In genomic region chr4:147335183-147335582, GRCh38 we compare ENCODE assay signal across 21 cellular contexts.
A peak's percentile ranks its signal among the peaks of the same experiment; 100 is the strongest.
DNase-seq lines count a peak whose midpoint lies in the region; ATAC-seq, FAIRE-seq and TF ChIP-seq lines count a peak whose summit lies in the region.
"Had no signal": no experiment of that assay in that cellular context is flagged by ENCODE, and none has a peak within 500 bp of the region (broad histone marks: within the 10 kb centered on the region; RNA-seq: fewer than 3 reads in every experiment).

No MANE protein-coding gene starts in this region.

- H3K27ac Mint-ChIP-seq in astrocyte (ENCODE audit: unreplicated experiment) (peak overlapping the region; percentile 59), osteocyte (ENCODE audit: unreplicated experiment) (peak overlapping the region; percentile 75), glutamatergic neuron (ENCODE audit: unreplicated experiment) (no peak overlapping the region)
- H3K27ac Mint-ChIP-seq: CD14-positive monocyte; CD4-positive, alpha-beta memory T cell; GM23338; IgD-negative memory B cell had no signal

- no peaks in the 10 kb centered on the region for H3K79me2 ChIP-seq in astrocyte (ENCODE audit: insufficient read depth, low read length)

- H3K27ac ChIP-seq in SK-N-MC (peak overlapping the region; percentile 11; the same call in 1 of the 2 replicates), astrocyte (ENCODE audit: low read depth, low read length) (no peak overlapping the region)
- H3K27ac ChIP-seq: BLaER1 had no signal

- H4K20me1 ChIP-seq in astrocyte (ENCODE audit: insufficient read depth, low read length) = no peaks in the 10 kb centered on the region
- H4K20me1 ChIP-seq: BLaER1 had no signal

- no peak for FAIRE-seq in astrocyte (lab: Jason Lieb, UNC)
- FAIRE-seq: A204.1, GM12892, GM18507, H54, HepG2 had no signal

- H3K4me3 Mint-ChIP-seq in astrocyte (ENCODE audit: unreplicated experiment) (no peak overlapping the region), osteocyte (ENCODE audit: unreplicated experiment) (no peak overlapping the region), glutamatergic neuron (ENCODE audit: unreplicated experiment) (no peak overlapping the region)
- H3K4me3 Mint-ChIP-seq: CD14-positive monocyte; CD4-positive, alpha-beta memory T cell; GM23338; HFFc6; IgD-negative memory B cell had no signal

- no peaks in the 10 kb centered on the region for H3K9me3 Mint-ChIP-seq in astrocyte (ENCODE audit: unreplicated experiment)
- peaks cover 6% of the 10 kb centered on the region for H3K9me3 Mint-ChIP-seq in osteocyte (ENCODE audit: unreplicated experiment)
- H3K9me3 Mint-ChIP-seq in glutamatergic neuron (ENCODE audit: unreplicated experiment) = no peaks in the 10 kb centered on the region
- H3K9me3 Mint-ChIP-seq: GM23338, HFFc6 had no signal

- no peak overlapping the region for H3K9ac ChIP-seq in SK-N-MC (ENCODE audit: insufficient read length)
- H3K9ac ChIP-seq in astrocyte (ENCODE audit: low read length) = no peak overlapping the region
- H3K9ac ChIP-seq: BLaER1 had no signal

- H3K4me1 Mint-ChIP-seq in astrocyte (ENCODE audit: low read depth, unreplicated experiment) = peaks cover 30% of the 10 kb centered on the region
- peaks cover 42% of the 10 kb centered on the region for H3K4me1 Mint-ChIP-seq in osteocyte (ENCODE audit: unreplicated experiment)
- H3K4me1 Mint-ChIP-seq in glutamatergic neuron (ENCODE audit: low read depth, unreplicated experiment) = no peaks in the 10 kb centered on the region
- H3K4me1 Mint-ChIP-seq: CD14-positive monocyte; CD4-positive, alpha-beta memory T cell; GM23338; IgD-negative memory B cell had no signal

- no peak for ATAC-seq in HG03442 (IDR thresholded peaks at IDR 0.05; ENCODE audit: unreplicated experiment)
- no peak for ATAC-seq in GM21786 (IDR thresholded peaks at IDR 0.05; ENCODE audit: unreplicated experiment)
- ATAC-seq: GM23338, HCT116, HepG2 had no signal

- DNase-seq in SK-N-MC (ENCODE audit: low read depth, low spot score) = peak; percentile 63
- DNase-seq in astrocyte (ENCODE audit: low read depth) = no peak
- no peak for DNase-seq in osteocyte (ENCODE audit: extremely low spot score, unreplicated experiment)
- DNase-seq in glutamatergic neuron = no peak
- DNase-seq: CD4-positive, alpha-beta memory T cell; DMS153; DMS79; GDM1; HFFc6 had no signal

- H3K27me3 ChIP-seq in astrocyte (ENCODE audit: insufficient read depth, low read length) = no peaks in the 10 kb centered on the region
- H3K27me3 ChIP-seq: BLaER1 had no signal

- H3K4me3 ChIP-seq in SK-N-MC (peak overlapping the region; percentile 47), astrocyte (ENCODE audit: insufficient read depth, low read depth, low read length) (no peak overlapping the region)
- H3K4me3 ChIP-seq: BLaER1, GM23338 had no signal

- H3K4me1 ChIP-seq in astrocyte (ENCODE audit: insufficient read depth, low read length) = peaks cover 5% of the 10 kb centered on the region
- H3K4me1 ChIP-seq: BLaER1 had no signal

- TF ChIP-seq CTCF in astrocyte (IDR thresholded peaks at IDR 0.05; ENCODE audit: insufficient read depth, low read depth, low read length) (no peak), osteocyte (IDR thresholded peaks at IDR 0.05) (no peak), glutamatergic neuron (IDR thresholded peaks at IDR 0.05; ENCODE audit: partially characterized antibody, unreplicated experiment) (no peak)

- no peaks in the 10 kb centered on the region for H3K27me3 Mint-ChIP-seq in astrocyte (ENCODE audit: low read depth, unreplicated experiment)
- no peaks in the 10 kb centered on the region for H3K27me3 Mint-ChIP-seq in osteocyte (ENCODE audit: unreplicated experiment)
- no peaks in the 10 kb centered on the region for H3K27me3 Mint-ChIP-seq in glutamatergic neuron (ENCODE audit: unreplicated experiment)
- H3K27me3 Mint-ChIP-seq: CD4-positive, alpha-beta memory T cell; IgD-negative memory B cell had no signal

- H3K9me3 ChIP-seq in SK-N-MC (ENCODE audit: low read depth, low read length) (no peaks in the 10 kb centered on the region), astrocyte (ENCODE audit: insufficient read depth, low read depth, low read length) (no peaks in the 10 kb centered on the region)
- H3K9me3 ChIP-seq: BLaER1 had no signal

- no peak overlapping the region for H3K4me2 ChIP-seq in astrocyte (ENCODE audit: low read length)
- H3K4me2 ChIP-seq: BLaER1, GM23338 had no signal

- H3K36me3 Mint-ChIP-seq in astrocyte (ENCODE audit: low read depth, unreplicated experiment) (no peaks in the 10 kb centered on the region), osteocyte (ENCODE audit: unreplicated experiment) (peaks cover 3% of the 10 kb centered on the region), glutamatergic neuron (ENCODE audit: unreplicated experiment) (no peaks in the 10 kb centered on the region)
- H3K36me3 Mint-ChIP-seq: CD14-positive monocyte; CD4-positive, alpha-beta memory T cell; IgD-negative memory B cell had no signal

- H2AFZ ChIP-seq in astrocyte (ENCODE audit: low read depth, low read length) = no peak overlapping the region
- H2AFZ ChIP-seq: GM23338 had no signal

- H3K36me3 ChIP-seq in SK-N-MC (ENCODE audit: insufficient read depth, low read length) (no peaks in the 10 kb centered on the region), astrocyte (ENCODE audit: insufficient read depth, low read length) (no peaks in the 10 kb centered on the region)
- H3K36me3 ChIP-seq: BLaER1 had no signal
